In the genomic region with DNA sequence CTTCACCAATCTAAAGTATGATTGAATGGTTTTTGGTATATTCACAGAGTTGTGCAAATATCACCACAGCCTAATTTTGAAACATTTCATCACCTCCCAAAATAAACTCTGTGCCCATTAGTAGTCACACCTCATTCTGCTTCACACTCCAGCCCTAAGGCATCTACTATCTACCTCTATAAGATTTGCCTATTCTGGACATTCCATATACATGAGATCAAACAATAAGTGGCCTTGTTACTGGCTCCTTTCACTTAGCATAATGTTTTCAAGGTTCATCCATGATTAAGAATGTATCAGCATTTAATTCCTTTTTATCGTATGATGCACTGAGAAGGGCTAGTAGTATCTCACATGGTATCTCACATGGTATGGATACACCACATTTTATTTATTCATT, we compare ENCODE assay signal across 29 cellular contexts.
"Had no signal": no experiment of that assay in that cellular context is flagged by ENCODE, and none has a peak within 500 bp of the region (broad histone marks: within the 10 kb centered on the region; RNA-seq: fewer than 3 reads in every experiment).

No MANE protein-coding gene starts in this region.

- H3K27me3 Mint-ChIP-seq: naive thymus-derived CD8-positive, alpha-beta T cell; natural killer cell treated with Interleukin-12 subunit alpha and Interleukin-12 subunit beta and Interleukin-15 and Interleukin-18, amount 100 ng/mL, for 72 hours; progenitor cell of endocrine pancreas; stimulated activated naive CD8-positive, alpha-beta T cell treated with anti-CD3 and anti-CD28 coated beads, Interleukin-15, amount 100 ng/mL, for 72 hours; type B pancreatic cell had no signal

- DNase-seq: naive thymus-derived CD8-positive, alpha-beta T cell; occipital lobe; ovary; posterior cingulate gyrus; psoas muscle; right cardiac atrium; right lobe of liver; sigmoid colon; small intestine; stimulated activated CD4-positive, alpha-beta T cell treated with anti-CD3 and anti-CD28 coated beads, Interleukin-15, amount 100 ng/mL, for 24 hours; stimulated activated CD4-positive, alpha-beta T cell treated with anti-CD3 and anti-CD28 coated beads, Interleukin-2, amount 100 ng/mL, for 24 hours; stimulated activated CD4-positive, alpha-beta T cell treated with anti-CD3 and anti-CD28 coated beads, Interleukin-2, amount 100 ng/mL, for 48 hours; stimulated activated CD4-positive, alpha-beta T cell treated with anti-CD3 and anti-CD28 coated beads, Interleukin-4, amount 100 ng/mL, for 24 hours; stimulated activated naive CD4-positive, alpha-beta T cell; stimulated activated naive CD8-positive, alpha-beta T cell treated with anti-CD3 and anti-CD28 coated beads, Interleukin-15, amount 100 ng/mL, for 72 hours; stimulated activated naive CD8-positive, alpha-beta T cell treated with anti-CD3 and anti-CD28 coated beads, Interleukin-15, Interleukin-2, amounts not matched to agents 100 U/mL and 50 U/mL, for 24 hours; substantia nigra; testis; tibial artery; transverse colon; upper lobe of right lung; uterus had no signal

- H3K36me3 ChIP-seq: neural progenitor cell, ovary, right lobe of liver, sigmoid colon, suprapubic skin, upper lobe of right lung, uterus had no signal

- H3K27me3 ChIP-seq: neural progenitor cell, ovary, right lobe of liver, sigmoid colon, suprapubic skin, testis, tibial artery, transverse colon, upper lobe of right lung, uterus had no signal

- H3K27ac Mint-ChIP-seq: naive thymus-derived CD8-positive, alpha-beta T cell; natural killer cell treated with Interleukin-12 subunit alpha and Interleukin-12 subunit beta and Interleukin-15 and Interleukin-18, amount 100 ng/mL, for 72 hours; neural progenitor cell; progenitor cell of endocrine pancreas; stimulated activated effector memory CD8-positive, alpha-beta T cell treated with anti-CD3 and anti-CD28 coated beads, Interleukin-12 subunit alpha, Interleukin-12 subunit beta, amount 100 ng/mL, for 72 hours; stimulated activated naive CD8-positive, alpha-beta T cell treated with anti-CD3 and anti-CD28 coated beads, Interleukin-15, amount 100 ng/mL, for 72 hours; type B pancreatic cell had no signal

- ATAC-seq: naive thymus-derived CD8-positive, alpha-beta T cell; natural killer cell treated with Interleukin-12 subunit alpha and Interleukin-12 subunit beta and Interleukin-15 and Interleukin-18, amount 100 ng/mL, for 72 hours; psoas muscle; right cardiac atrium; right lobe of liver; stimulated activated effector memory CD8-positive, alpha-beta T cell treated with anti-CD3 and anti-CD28 coated beads, Interleukin-12 subunit alpha, Interleukin-12 subunit beta, amount 100 ng/mL, for 72 hours; stimulated activated naive CD8-positive, alpha-beta T cell treated with anti-CD3 and anti-CD28 coated beads, Interleukin-15, amount 100 ng/mL, for 72 hours; stimulated activated naive CD8-positive, alpha-beta T cell treated with anti-CD3 and anti-CD28 coated beads, Interleukin-15, Interleukin-2, amounts not matched to agents 100 U/mL and 50 U/mL, for 24 hours; upper lobe of right lung had no signal

- H3K36me3 Mint-ChIP-seq: neural progenitor cell had no signal

- H3K4me3 Mint-ChIP-seq: naive thymus-derived CD8-positive, alpha-beta T cell; natural killer cell treated with Interleukin-12 subunit alpha and Interleukin-12 subunit beta and Interleukin-15 and Interleukin-18, amount 100 ng/mL, for 72 hours; neural progenitor cell; stimulated activated effector memory CD8-positive, alpha-beta T cell treated with anti-CD3 and anti-CD28 coated beads, Interleukin-12 subunit alpha, Interleukin-12 subunit beta, amount 100 ng/mL, for 72 hours; stimulated activated naive CD8-positive, alpha-beta T cell treated with anti-CD3 and anti-CD28 coated beads, Interleukin-15, amount 100 ng/mL, for 72 hours; type B pancreatic cell had no signal

- H3K9me3 Mint-ChIP-seq: stimulated activated effector memory CD8-positive, alpha-beta T cell treated with anti-CD3 and anti-CD28 coated beads, Interleukin-12 subunit alpha, Interleukin-12 subunit beta, amount 100 ng/mL, for 72 hours had no signal

- H3K4me1 Mint-ChIP-seq: neural progenitor cell had no signal

- H3K27ac ChIP-seq: neural progenitor cell, ovary, parathyroid adenoma, psoas muscle, right lobe of liver, sigmoid colon, suprapubic skin, testis, tibial artery, transverse colon, upper lobe of right lung, uterus had no signal

- H3K4me1 ChIP-seq: parathyroid adenoma, psoas muscle, right lobe of liver, sigmoid colon, testis, transverse colon, upper lobe of right lung, uterus had no signal

- H3K4me3 ChIP-seq: neural progenitor cell, ovary, psoas muscle, right lobe of liver, sigmoid colon, suprapubic skin, testis, tibial artery, transverse colon, upper lobe of right lung, uterus had no signal

- FAIRE-seq: small intestine had no signal
